Comparison of ENCODE assay signal across 28 cellular contexts in the genomic region with DNA sequence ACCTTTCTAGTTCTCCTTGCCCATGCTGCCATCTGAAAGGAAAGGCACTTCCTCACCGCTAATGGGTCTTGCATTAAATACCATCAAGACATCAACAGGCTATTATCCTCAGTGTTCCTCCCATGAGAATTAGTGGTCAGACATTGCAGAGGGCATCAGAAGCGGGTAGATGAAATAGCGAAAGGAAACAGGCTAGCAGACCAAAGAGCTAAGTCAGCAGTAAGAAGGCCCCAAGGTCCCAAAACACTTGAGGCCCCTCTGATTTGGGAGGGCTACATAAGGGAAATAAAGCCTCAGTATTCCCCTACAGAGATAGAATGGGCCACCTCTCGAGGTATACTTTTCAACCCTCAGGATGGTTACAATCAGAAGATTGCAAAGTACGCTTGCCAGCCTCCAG. TPM values are rescaled to one million over a fixed set of nuclear protein-coding genes. Genes with fewer than 3 reads are reported as not detected.
"Had no signal": no experiment of that assay in that cellular context is flagged by ENCODE, and none has a peak within 500 bp of the region (broad histone marks: within the 10 kb centered on the region; RNA-seq: fewer than 3 reads in every experiment).

No MANE protein-coding gene starts in this region.

- H3K36me3 ChIP-seq: neural progenitor cell, ovary, upper lobe of right lung, uterus had no signal

- H3K9ac ChIP-seq: neural progenitor cell, parathyroid adenoma had no signal

- H3K4me3 ChIP-seq: neural progenitor cell, ovary, psoas muscle, skin epidermis, smooth muscle cell, spleen, suprapubic skin, testis, tibial artery, transverse colon, upper lobe of right lung, uterus had no signal

- H3K27me3 ChIP-seq: neural progenitor cell, ovary, spleen, suprapubic skin, testis, tibial artery, transverse colon, upper lobe of right lung, uterus had no signal

- H3K27ac ChIP-seq: neural progenitor cell, ovary, parathyroid adenoma, psoas muscle, skin epidermis, spleen, suprapubic skin, testis, tibial artery, transverse colon, upper lobe of right lung, uterus had no signal

- ATAC-seq: natural killer cell; sciatic nerve; stimulated activated memory B cell treated with anti-CD40 and anti-IgM and Interleukin-4, amounts not matched to agents 10 μg/mL and 1 μg/mL and 100 μg/mL, for 72 hours; stimulated activated naive CD8-positive, alpha-beta T cell treated with anti-CD3 and anti-CD28 coated beads, Interleukin-15, amount 100 ng/mL, for 72 hours; stimulated activated naive CD8-positive, alpha-beta T cell treated with anti-CD3 and anti-CD28 coated beads, Interleukin-15, Interleukin-2, amounts not matched to agents 100 U/mL and 50 U/mL, for 24 hours; upper lobe of right lung had no signal

- H3K4me1 ChIP-seq: neural progenitor cell, parathyroid adenoma, spleen, suprapubic skin, testis, tibial artery, transverse colon, upper lobe of right lung, uterus had no signal

- H3K4me2 ChIP-seq: neural progenitor cell, smooth muscle cell had no signal

- H2AFZ ChIP-seq: neural progenitor cell, parathyroid adenoma had no signal

- H3K79me2 ChIP-seq: parathyroid adenoma had no signal

- DNase-seq: natural killer cell; occipital lobe; ovary; posterior cingulate gyrus; psoas muscle; right cardiac atrium; spleen; stimulated activated CD4-positive, alpha-beta T cell treated with anti-CD3 and anti-CD28 coated beads, Interleukin-12 subunit alpha, Interleukin-12 subunit beta, amount 100 ng/mL, for 4 hours; stimulated activated CD4-positive, alpha-beta T cell treated with anti-CD3 and anti-CD28 coated beads, Interleukin-1b, Interleukin-23, amount 100 ng/mL, for 48 hours; stimulated activated CD4-positive, alpha-beta T cell treated with anti-CD3 and anti-CD28 coated beads, Interleukin-4, amount 100 ng/mL, for 1 hour; stimulated activated CD4-positive, alpha-beta T cell treated with anti-CD3 and anti-CD28 coated beads, Interleukin-4, amount 100 ng/mL, for 4 hours; stimulated activated CD8-positive, alpha-beta memory T cell treated with anti-CD3 and anti-CD28 coated beads, Interleukin-4, amount 100 ng/mL, for 48 hours; stimulated activated naive CD4-positive, alpha-beta T cell; stimulated activated naive CD8-positive, alpha-beta T cell treated with anti-CD3 and anti-CD28 coated beads, Interleukin-15, amount 100 ng/mL, for 72 hours; stimulated activated naive CD8-positive, alpha-beta T cell treated with anti-CD3 and anti-CD28 coated beads, Interleukin-15, Interleukin-2, amounts not matched to agents 100 U/mL and 50 U/mL, for 24 hours; substantia nigra; testis; tibial artery; transverse colon; upper lobe of right lung; uterus had no signal

- H3K9me3 ChIP-seq: testis had no signal

RNA-seq across cellular contexts. Expression of a gene that starts 12.9 kb away (rescaled TPM):
- total RNA-seq: smooth muscle cell had no signal
- polyA plus RNA-seq: smooth muscle cell had no signal
